11 cellular contexts compared by ENCODE assay signal in genomic region chr11:45704133-45704532, GRCh38. TPM values are rescaled to one million over a fixed set of nuclear protein-coding genes. Genes with fewer than 3 reads are reported as not detected.
"Had no signal": no experiment of that assay in that cellular context is flagged by ENCODE, and none has a peak within 500 bp of the region (broad histone marks: within the 10 kb centered on the region; RNA-seq: fewer than 3 reads in every experiment).

No MANE protein-coding gene starts in this region.

- H3K4me2 ChIP-seq: GM23338 had no signal

- ATAC-seq: GM23338, HCT116 had no signal

- H3K36me3 ChIP-seq: HAP-1 had no signal

- H3K4me3 ChIP-seq: GM23248, GM23338, HAP-1 had no signal

- H3K9me3 ChIP-seq: HAP-1 had no signal

- H3K9ac ChIP-seq: GM23248 had no signal

- H3K4me1 ChIP-seq: HAP-1 had no signal

- FAIRE-seq: H1, H54 had no signal

- H3K27ac Mint-ChIP-seq: GM23338, H9, HFFc6 had no signal

- H3K27ac ChIP-seq: GM23248 had no signal

- H3K9me3 Mint-ChIP-seq: GM23338, H9, HFFc6 had no signal

- H3K4me3 Mint-ChIP-seq: GM23338, H9, HFFc6 had no signal

- H2AFZ ChIP-seq: GM23248, GM23338 had no signal

- DNase-seq: GM23248, GOT3, H7, H9, HCEC 1CT, HFFc6 had no signal

RNA-seq across cellular contexts. Expression of gene CHST1, which starts 38.7 kb away (rescaled TPM):
- total RNA-seq: GM23248 had no signal
